9 cellular contexts compared by ENCODE assay signal in the genomic region with DNA sequence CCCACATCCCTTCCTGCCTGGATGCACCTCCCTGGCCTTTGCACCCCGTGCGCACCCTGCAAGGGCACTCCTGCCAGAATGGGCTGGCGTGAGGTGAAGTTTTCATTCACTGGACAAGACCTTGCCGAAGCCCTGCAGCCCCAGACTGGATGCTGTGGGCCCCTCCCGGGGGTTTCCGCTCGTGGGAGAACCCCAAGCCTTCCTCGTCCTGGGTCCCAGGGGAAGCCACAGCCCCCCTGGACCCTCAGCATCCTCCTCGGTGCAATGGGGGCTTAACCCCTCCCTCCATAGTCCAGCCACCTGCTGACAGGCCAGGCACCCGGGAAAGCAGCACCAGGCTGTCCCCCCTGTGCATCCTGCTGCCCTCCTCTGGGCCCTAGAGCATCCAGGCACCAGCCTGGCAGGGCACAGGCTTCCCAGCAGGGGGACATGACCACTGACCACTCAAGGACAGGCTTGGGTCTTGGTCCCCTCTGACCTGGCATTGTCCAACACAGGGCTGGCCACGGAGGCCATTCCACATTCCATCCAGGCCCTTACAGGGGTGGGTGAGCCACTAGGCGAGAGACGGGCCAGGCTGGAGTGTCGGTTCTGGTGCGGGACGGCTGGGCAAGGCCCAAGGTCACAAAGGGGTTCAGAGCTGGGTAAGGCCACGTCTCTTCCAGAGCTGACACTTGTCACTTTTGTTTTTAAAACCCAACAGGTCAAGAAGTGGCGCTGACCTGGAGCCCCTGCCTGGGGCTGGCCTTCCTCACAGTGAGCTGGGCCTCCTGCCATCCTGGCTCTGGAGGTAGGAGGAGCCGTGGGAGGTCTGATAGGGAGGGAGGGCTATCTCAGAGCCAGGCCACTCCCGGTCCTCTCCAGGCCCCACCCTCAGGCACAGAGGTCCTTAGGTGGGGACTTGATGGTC.
DNase-seq lines count a peak whose midpoint lies in the region; ATAC-seq and TF ChIP-seq lines count a peak whose summit lies in the region.
"Had no signal": no experiment of that assay in that cellular context is flagged by ENCODE, and none has a peak within 500 bp of the region (broad histone marks: within the 10 kb centered on the region; RNA-seq: fewer than 3 reads in every experiment).

No MANE protein-coding gene starts in this region.

- intact Hi-C loops in tibial artery (cut with DNase I; ENCODE audit: low total_unique reads) = no loop called here

- no peak overlapping the region for H3K4me3 ChIP-seq in tibial artery

- no peaks in the 10 kb centered on the region for H3K27me3 ChIP-seq in layer of hippocampus (ENCODE audit: control insufficient read depth, insufficient read depth, low read length)
- H3K27me3 ChIP-seq in tibial artery = no peaks in the 10 kb centered on the region

- peaks cover 21 to 88% (median 76%) of the 10 kb centered on the region in 3 donors for H3K36me3 ChIP-seq in tibial artery

- no peaks in the 10 kb centered on the region for H3K9me3 ChIP-seq in tibial artery

- in situ Hi-C loops in KBM-7 (cut with MboI; ENCODE audit: low pct_unique_long_range_greater_than_20kb, low sequenced_read_pairs) (no loop called here), GM13977 (cut with MboI; ENCODE audit: low pct_unique_long_range_greater_than_20kb, low sequenced_read_pairs, unreplicated experiment) (no loop called here)

- peaks cover 6 to 100% (median 95%) of the 10 kb centered on the region in 4 donors for H3K4me1 ChIP-seq in tibial artery

- DNase-seq in KBM-7 (peak; percentile 23), caudate nucleus (lab: John Stamatoyannopoulos, UW) (no peak), tibial artery (peak in 1 of 2 donors; percentile 82), NCI-H1436 (lab: John Stamatoyannopoulos, UW) (no peak), GM13977 (ENCODE audit: low spot score) (no peak)
- no peak for DNase-seq in central memory CD4-positive, alpha-beta T cell
- DNase-seq: activated CD4-positive, alpha-beta T cell treated with anti-CD3 and anti-CD28 coated beads for 48 hours had no signal

- H3K27ac ChIP-seq in caudate nucleus (ENCODE audit: low read depth, low read length) = peak overlapping the region; percentile 97
- peak overlapping the region; percentile 94 for H3K27ac ChIP-seq in layer of hippocampus (ENCODE audit: low read depth, low read length)
- H3K27ac ChIP-seq in tibial artery = peak overlapping the region; percentile 73 to 78

- no peak for ATAC-seq in GM19351 (IDR thresholded peaks at IDR 0.05; ENCODE audit: unreplicated experiment)

- TF ChIP-seq CTCF in tibial artery (IDR thresholded peaks at IDR 0.05) (no peak), GM13977 (IDR thresholded peaks at IDR 0.05; ENCODE audit: extremely low read depth, insufficient read depth, missing control alignments) (no peak)
